In genomic region chr19:56613639-56614038, GRCh38 we compare ENCODE assay signal across 35 cellular contexts. TPM values are rescaled to one million over a fixed set of nuclear protein-coding genes. Genes with fewer than 3 reads are reported as not detected.
"Had no signal": no experiment of that assay in that cellular context is flagged by ENCODE, and none has a peak within 500 bp of the region (broad histone marks: within the 10 kb centered on the region; RNA-seq: fewer than 3 reads in every experiment).

No MANE protein-coding gene starts in this region.

- ATAC-seq: activated CD4-positive, CD25-positive, alpha-beta regulatory T cell treated with anti-CD3 and anti-CD28 coated beads, Interleukin-2, amount 50 U/mL, for 24 hours; activated CD8-positive, alpha-beta memory T cell treated with anti-CD3 and anti-CD28 coated beads, Interleukin-2, amount 10 ng/mL, durations not matched to agents 7 days and 5 days; activated CD8-positive, alpha-beta T cell treated with anti-CD3 and anti-CD28 coated beads for 36 hours; activated naive CD8-positive, alpha-beta T cell treated with anti-CD3 and anti-CD28 coated beads, Interleukin-2, amount 50 U/mL, for 24 hours; body of pancreas; gastroesophageal sphincter; T-helper 17 cell had no signal

- H3K4me3 ChIP-seq: adrenal gland, body of pancreas, esophagus muscularis mucosa, gastroesophageal sphincter had no signal

- H3K27me3 Mint-ChIP-seq: activated B cell treated with CpG ODN at 0.5 μM for 24 hours; activated CD8-positive, alpha-beta memory T cell treated with anti-CD3 and anti-CD28 coated beads, Interleukin-2, amount 10 ng/mL, durations not matched to agents 7 days and 5 days; activated CD8-positive, alpha-beta T cell treated with anti-CD3 and anti-CD28 coated beads for 36 hours; activated naive CD4-positive, alpha-beta T cell treated with anti-CD3 and anti-CD28 coated beads, Interleukin-2, amount 50 U/mL, for 24 hours; activated naive CD8-positive, alpha-beta T cell treated with anti-CD3 and anti-CD28 coated beads for 36 hours; activated naive CD8-positive, alpha-beta T cell treated with anti-CD3 and anti-CD28 coated beads, Interleukin-2, amount 50 U/mL, for 24 hours; T-helper 17 cell had no signal

- H3K27ac Mint-ChIP-seq: activated B cell treated with CpG ODN at 0.5 μM for 24 hours; activated CD8-positive, alpha-beta memory T cell treated with anti-CD3 and anti-CD28 coated beads, Interleukin-2, amount 10 ng/mL, durations not matched to agents 7 days and 5 days; activated CD8-positive, alpha-beta T cell treated with anti-CD3 and anti-CD28 coated beads for 36 hours; activated naive CD4-positive, alpha-beta T cell treated with anti-CD3 and anti-CD28 coated beads for 36 hours; activated naive CD4-positive, alpha-beta T cell treated with anti-CD3 and anti-CD28 coated beads, Interleukin-2, amount 50 U/mL, for 24 hours; activated naive CD8-positive, alpha-beta T cell treated with anti-CD3 and anti-CD28 coated beads for 36 hours; activated naive CD8-positive, alpha-beta T cell treated with anti-CD3 and anti-CD28 coated beads, Interleukin-2, amount 50 U/mL, for 24 hours; activated T-helper 1 cell treated with anti-CD3 and anti-CD28 coated beads, Interleukin-12 subunit alpha, Interleukin-12 subunit beta, Interleukin-2, Interleukin-4 antibody, amounts not matched to agents 30 ng/mL and 10 ng/mL and 1 ng/mL, durations not matched to agents 14 hours and 24 hours and 36 hours; activated T-helper 2 cell treated with anti-CD3 and anti-CD28 coated beads, Interferon-gamma antibody, Interleukin-2, Interleukin-4, amounts not matched to agents 10 μg/mL and 5 μg/mL and 100 μg/mL, durations not matched to agents 14 hours and 24 hours and 36 hours; T-helper 17 cell; T-helper 2 cell treated with Interferon-gamma antibody and Interleukin-4, amounts not matched to agents 5 μg/mL and 100 μg/mL, for 36 hours had no signal

- H3K4me3 Mint-ChIP-seq: activated B cell treated with CpG ODN at 0.5 μM for 24 hours; activated CD8-positive, alpha-beta memory T cell treated with anti-CD3 and anti-CD28 coated beads, Interleukin-2, amount 10 ng/mL, durations not matched to agents 7 days and 5 days; activated CD8-positive, alpha-beta T cell treated with anti-CD3 and anti-CD28 coated beads for 36 hours; activated naive CD4-positive, alpha-beta T cell treated with anti-CD3 and anti-CD28 coated beads for 36 hours; activated naive CD4-positive, alpha-beta T cell treated with anti-CD3 and anti-CD28 coated beads, Interleukin-2, amount 50 U/mL, for 24 hours; activated naive CD8-positive, alpha-beta T cell treated with anti-CD3 and anti-CD28 coated beads for 36 hours; activated naive CD8-positive, alpha-beta T cell treated with anti-CD3 and anti-CD28 coated beads, Interleukin-2, amount 50 U/mL, for 24 hours; activated T-helper 1 cell treated with anti-CD3 and anti-CD28 coated beads, Interleukin-12 subunit alpha, Interleukin-12 subunit beta, Interleukin-2, Interleukin-4 antibody, amounts not matched to agents 30 ng/mL and 10 ng/mL and 1 ng/mL, durations not matched to agents 14 hours and 24 hours and 36 hours; T-helper 17 cell; T-helper 2 cell treated with Interferon-gamma antibody and Interleukin-4, amounts not matched to agents 5 μg/mL and 100 μg/mL, for 36 hours had no signal

- DNase-seq: activated B cell treated with CpG ODN at 0.5 μM for 24 hours; activated CD4-positive, alpha-beta T cell treated with anti-CD3 and anti-CD28 coated beads for 48 hours; activated CD4-positive, alpha-beta T cell treated with anti-CD3 and anti-CD28 coated beads, Interleukin-2, amount 50 U/mL, for 1 hour; activated CD4-positive, alpha-beta T cell treated with anti-CD3 and anti-CD28 coated beads, Interleukin-2, amount 50 U/mL, for 48 hours; activated CD8-positive, alpha-beta memory T cell treated with anti-CD3 and anti-CD28 coated beads, Interleukin-2, amount 10 ng/mL, durations not matched to agents 7 days and 5 days; activated CD8-positive, alpha-beta memory T cell treated with anti-CD3 and anti-CD28 coated beads, Interleukin-2, amount 50 U/mL, for 4 hours; activated CD8-positive, alpha-beta T cell treated with anti-CD3 and anti-CD28 coated beads for 36 hours; activated effector memory CD4-positive, alpha-beta T cell treated with anti-CD3 and anti-CD28 coated beads, Interleukin-2, amount 50 U/mL, for 16 hours; activated naive CD4-positive, alpha-beta T cell treated with anti-CD3 and anti-CD28 coated beads for 36 hours; activated naive CD8-positive, alpha-beta T cell treated with anti-CD3 and anti-CD28 coated beads for 36 hours; activated naive CD8-positive, alpha-beta T cell treated with anti-CD3 and anti-CD28 coated beads, Interleukin-2, amount 50 U/mL, for 24 hours; activated T-cell treated with anti-CD3 and anti-CD28 coated beads, Interleukin-2, amount 50 U/mL, for 1 hour; activated T-cell treated with anti-CD3 and anti-CD28 coated beads, Interleukin-2, amount 50 U/mL, for 48 hours; adrenal gland; amygdala; body of pancreas; cortex of kidney; effector CD8-positive, alpha-beta T cell; erythroblast; foreskin melanocyte; T-helper 1 cell; T-helper 17 cell; T1000; WERI-Rb-1 had no signal

- H3K36me3 ChIP-seq: adrenal gland had no signal

- H3K4me1 ChIP-seq: adrenal gland, body of pancreas, gastroesophageal sphincter had no signal

- H3K27me3 ChIP-seq: adrenal gland, body of pancreas, esophagus muscularis mucosa, gastroesophageal sphincter had no signal

- H3K27ac ChIP-seq: adrenal gland, body of pancreas, gastroesophageal sphincter, WERI-Rb-1 had no signal

- H3K4me1 Mint-ChIP-seq: activated B cell treated with CpG ODN at 0.5 μM for 24 hours; activated CD8-positive, alpha-beta memory T cell treated with anti-CD3 and anti-CD28 coated beads, Interleukin-2, amount 10 ng/mL, durations not matched to agents 7 days and 5 days; activated naive CD8-positive, alpha-beta T cell treated with anti-CD3 and anti-CD28 coated beads for 36 hours; activated naive CD8-positive, alpha-beta T cell treated with anti-CD3 and anti-CD28 coated beads, Interleukin-2, amount 50 U/mL, for 24 hours; T-helper 17 cell had no signal

RNA-seq across cellular contexts. Expression of gene SMIM17, which starts 29.3 kb away (rescaled TPM):
- total RNA-seq: activated B cell treated with CpG ODN at 0.5 μM for 24 hours; activated CD8-positive, alpha-beta memory T cell treated with anti-CD3 and anti-CD28 coated beads for 36 hours; activated CD8-positive, alpha-beta memory T cell treated with anti-CD3 and anti-CD28 coated beads, Interleukin-2, amount 10 ng/mL, durations not matched to agents 7 days and 5 days; activated CD8-positive, alpha-beta T cell treated with anti-CD3 and anti-CD28 coated beads for 36 hours; activated naive CD4-positive, alpha-beta T cell treated with anti-CD3 and anti-CD28 coated beads for 36 hours; activated naive CD8-positive, alpha-beta T cell treated with anti-CD3 and anti-CD28 coated beads for 36 hours; activated T-helper 2 cell treated with anti-CD3 and anti-CD28 coated beads, Interferon-gamma antibody, Interleukin-2, Interleukin-4, amounts not matched to agents 10 μg/mL and 5 μg/mL and 100 μg/mL, durations not matched to agents 14 hours and 24 hours and 36 hours; body of pancreas; T-helper 17 cell had no signal

RNA-seq across cellular contexts. Expression of gene ZNF835, which starts 57.9 kb away (rescaled TPM):
- total RNA-seq: activated T-helper 1 cell treated with anti-CD3 and anti-CD28 coated beads, Interleukin-12 subunit alpha, Interleukin-12 subunit beta, Interleukin-2, Interleukin-4 antibody, amounts not matched to agents 30 ng/mL and 10 ng/mL and 1 ng/mL, durations not matched to agents 14 hours and 24 hours and 36 hours; chondrocyte; fibroblast of villous mesenchyme had no signal
- polyA plus RNA-seq: fibroblast of lung had no signal
